In the genomic region with DNA sequence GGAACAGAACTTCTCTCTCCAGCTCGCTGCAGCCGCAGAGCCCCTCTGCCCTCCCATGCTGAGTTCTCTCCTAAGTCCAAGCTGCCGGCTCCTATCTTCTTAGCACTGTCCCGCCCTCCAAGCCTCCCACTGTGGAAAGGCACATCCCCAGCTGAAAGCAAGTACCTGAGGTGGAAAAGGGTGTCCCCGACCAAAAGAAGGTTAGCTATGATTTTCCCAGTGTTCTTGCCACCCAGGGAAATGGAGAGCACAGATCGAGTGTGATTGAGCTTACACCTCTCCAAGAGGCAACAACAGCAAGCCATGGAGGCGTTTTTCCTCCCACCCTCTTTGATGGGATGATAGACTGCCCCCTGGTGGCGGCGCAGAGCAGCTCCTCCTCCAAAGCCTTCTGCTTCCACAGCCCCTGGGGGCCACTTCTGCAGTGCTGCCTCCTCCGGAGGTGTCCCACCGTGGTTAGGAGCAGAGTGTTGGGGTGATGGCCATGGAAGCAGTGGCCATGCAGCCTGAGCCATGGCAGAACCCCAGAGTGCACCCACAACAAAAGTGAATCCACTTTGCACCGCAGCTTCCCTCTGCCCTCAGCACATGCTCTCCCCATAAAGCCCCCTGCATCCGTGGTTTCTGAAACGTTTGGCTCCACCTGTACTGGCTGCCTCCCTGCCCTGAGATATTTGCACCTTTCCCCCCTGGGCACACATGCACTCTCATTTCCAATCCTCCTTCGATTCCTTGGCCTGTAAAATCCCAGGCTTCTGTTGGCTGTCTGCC, we compare ENCODE assay signal across 8 cellular contexts.
DNase-seq lines count a peak whose midpoint lies in the region; ATAC-seq and TF ChIP-seq lines count a peak whose summit lies in the region.

No MANE protein-coding gene starts in this region.

- H3K27me3 Mint-ChIP-seq in activated naive CD4-positive, alpha-beta T cell treated with anti-CD3 and anti-CD28 coated beads for 36 hours (ENCODE audit: low read depth) = no peaks in the 10 kb centered on the region

- ATAC-seq in GM18505 (IDR thresholded peaks at IDR 0.05; ENCODE audit: unreplicated experiment) = peak; percentile 74

- H3K36me3 ChIP-seq in SJCRH30 (no peaks in the 10 kb centered on the region), hepatocyte (replicated peaks; ENCODE audit: insufficient read depth, low read depth) (no peaks in the 10 kb centered on the region)

- H3K36me3 Mint-ChIP-seq in activated naive CD4-positive, alpha-beta T cell treated with anti-CD3 and anti-CD28 coated beads for 36 hours (ENCODE audit: low read depth) = no peaks in the 10 kb centered on the region

- H3K9me3 Mint-ChIP-seq in activated naive CD4-positive, alpha-beta T cell treated with anti-CD3 and anti-CD28 coated beads for 36 hours = no peaks in the 10 kb centered on the region

- no peak overlapping the region for H2AFZ ChIP-seq in hepatocyte

- H3K4me2 ChIP-seq in hepatocyte = peak overlapping the region; percentile 67

- no peaks in the 10 kb centered on the region for H3K27me3 ChIP-seq in SJCRH30
- H3K27me3 ChIP-seq in hepatocyte = no peaks in the 10 kb centered on the region

- H4K20me1 ChIP-seq in hepatocyte (ENCODE audit: insufficient read depth, poor library complexity, severe bottlenecking) = no peaks in the 10 kb centered on the region

- peak; percentile 63 for TF ChIP-seq CTCF in hepatocyte (IDR thresholded peaks at IDR 0.05; ENCODE audit: poor library complexity)

- H3K4me3 Mint-ChIP-seq in activated naive CD4-positive, alpha-beta T cell treated with anti-CD3 and anti-CD28 coated beads for 36 hours = no peak overlapping the region

- DNase-seq in AG08395 (ENCODE audit: low spot score) = peak; percentile 74
- peak; percentile 70 for DNase-seq in HPDE6-E6E7 (ENCODE audit: extremely low spot score)
- peak; percentile 40 to 67 for DNase-seq in SJCRH30
- peak; percentile 72 for DNase-seq in activated naive CD4-positive, alpha-beta T cell treated with anti-CD3 and anti-CD28 coated beads for 36 hours
- peak; percentile 77 for DNase-seq in hepatocyte (ENCODE audit: low spot score)
- DNase-seq in stimulated activated CD4-positive, alpha-beta T cell treated with anti-CD3 and anti-CD28 coated beads, Interleukin-1b, Interleukin-23, amount 100 ng/mL, for 24 hours (ENCODE audit: low read depth in 4 of 4, low spot score in 1 of 4) = peak; percentile 13 to 51 (median 48)
- no peak for DNase-seq in dedifferentiated amniotic fluid mesenchymal stem cell (ENCODE audit: extremely low spot score)

- no peak overlapping the region for H3K27ac Mint-ChIP-seq in activated naive CD4-positive, alpha-beta T cell treated with anti-CD3 and anti-CD28 coated beads for 36 hours

- no peak for TF ChIP-seq POLR2A in GM18505 (IDR thresholded peaks at IDR 0.05; ENCODE audit: borderline replicate concordance, extremely low read depth, insufficient read depth, insufficient read length)

- WGBS in hepatocyte (ENCODE audit: low lambda C conversion rate, missing lambda C conversion rate) = 59% methylated on average over 15 of the region's 15 CpGs

- no peaks in the 10 kb centered on the region for H3K9me2 ChIP-seq in hepatocyte (replicated peaks; ENCODE audit: insufficient read depth)

- CTCF ChIA-PET in activated naive CD4-positive, alpha-beta T cell treated with anti-CD3 and anti-CD28 coated beads for 36 hours (lab: Charles Lee) = interaction anchor here (0.6 to 1.9 kb wide), 23 partner anchors 9 to 1499 kb away, joined by 3 to 11 read pairs (median 3); a partner anchor contains a TSS

- peaks cover 5% of the 10 kb centered on the region for H3K4me1 Mint-ChIP-seq in activated naive CD4-positive, alpha-beta T cell treated with anti-CD3 and anti-CD28 coated beads for 36 hours (ENCODE audit: low read depth)

- H3K4me1 ChIP-seq in SJCRH30 = peaks cover 19% of the 10 kb centered on the region
- no peaks in the 10 kb centered on the region for H3K4me1 ChIP-seq in hepatocyte (ENCODE audit: insufficient read depth)

- H3K9me3 ChIP-seq in SJCRH30 (replicated peaks) = no peaks in the 10 kb centered on the region
- no peaks in the 10 kb centered on the region for H3K9me3 ChIP-seq in hepatocyte (ENCODE audit: low read depth)

- H3K4me3 ChIP-seq in SJCRH30 (no peak overlapping the region), hepatocyte (no peak overlapping the region)

- no peaks in the 10 kb centered on the region for H3K79me2 ChIP-seq in hepatocyte

- intact Hi-C loops in activated naive CD4-positive, alpha-beta T cell treated with anti-CD3 and anti-CD28 coated beads for 36 hours (cut with micrococcal nuclease) = loop anchor here (1.0 to 10.0 kb wide), 5 partner anchors 138 to 1495 kb away; no protein-coding TSS in a partner anchor

- H3K27ac ChIP-seq in SJCRH30 = no peak overlapping the region
- no peak overlapping the region for H3K27ac ChIP-seq in hepatocyte
